Comparison of ENCODE assay signal across 8 cellular contexts in the genomic region with DNA sequence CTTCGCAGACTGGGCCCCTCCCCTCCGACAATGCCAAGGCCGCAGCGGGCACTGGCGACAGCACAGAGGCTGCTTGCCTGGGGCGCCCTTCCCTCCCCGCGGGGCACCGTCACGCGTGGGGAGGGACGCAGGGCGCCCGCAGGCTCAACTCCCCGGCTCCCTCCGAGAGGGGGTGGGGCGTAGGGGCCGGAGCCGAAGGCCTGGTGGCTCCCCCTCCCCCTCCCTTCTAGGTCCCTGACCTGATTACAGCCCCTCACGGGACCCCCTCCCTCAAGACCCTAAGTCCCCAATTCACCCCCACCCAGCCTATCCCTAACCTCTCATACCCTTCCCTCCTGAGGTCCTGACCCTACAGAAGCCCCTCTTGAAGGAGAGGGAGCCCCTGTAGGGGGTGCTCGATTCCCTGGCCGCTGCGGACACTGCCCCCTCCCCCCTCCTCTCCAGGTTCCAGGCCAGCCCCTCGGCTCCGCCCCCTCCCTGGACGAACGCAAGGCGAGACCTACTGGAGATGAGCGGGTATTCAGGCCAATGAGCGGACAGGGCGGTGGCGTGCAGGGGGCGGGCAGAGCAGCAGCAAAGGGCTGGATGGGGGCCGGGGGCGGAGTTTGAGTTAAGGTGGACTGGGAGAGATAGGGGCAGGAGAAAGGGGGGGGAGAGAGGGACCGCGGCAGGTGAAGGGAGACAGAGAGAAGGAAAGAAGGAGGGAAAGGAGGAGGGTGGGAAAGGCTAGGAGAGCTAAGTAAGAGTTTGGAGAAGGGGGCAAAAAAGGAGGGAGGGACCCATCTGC. TPM values are rescaled to one million over a fixed set of nuclear protein-coding genes. Genes with fewer than 3 reads are reported as not detected.
DNase-seq lines count a peak whose midpoint lies in the region; ATAC-seq, FAIRE-seq and TF ChIP-seq lines count a peak whose summit lies in the region.

No MANE protein-coding gene starts in this region.

- peak overlapping the region; percentile 72 for H3K27ac ChIP-seq in keratinocyte (ENCODE audit: control insufficient read depth, insufficient read depth, low read length)

- H3K4me1 Mint-ChIP-seq in central memory CD8-positive, alpha-beta T cell = peaks cover 57% of the 10 kb centered on the region

- H3K4me1 ChIP-seq in keratinocyte (ENCODE audit: control insufficient read depth, extremely low read depth, insufficient read depth, low read length) = peaks cover 41% of the 10 kb centered on the region

- no peaks in the 10 kb centered on the region for H3K27me3 ChIP-seq in keratinocyte (ENCODE audit: control insufficient read depth, extremely low read depth, insufficient read depth, low read length)

- no peaks in the 10 kb centered on the region for H3K27me3 Mint-ChIP-seq in central memory CD8-positive, alpha-beta T cell

- H3K4me3 ChIP-seq in AG04449 (ENCODE audit: low read depth, low read length) = peak overlapping the region; percentile 93
- peak overlapping the region; percentile 76 to 87 (median 83) for H3K4me3 ChIP-seq in keratinocyte (ENCODE audit: control insufficient read depth in 2 of 3, extremely low read depth in 1 of 3, insufficient read depth in 2 of 3, low read depth in 1 of 3, low read length in 3 of 3)

- DNase-seq in AG04449 (ENCODE audit: low read depth, low spot score) (peak; percentile 85), NCI-H446 (lab: John Stamatoyannopoulos, UW) (peak; percentile 99), keratinocyte (ENCODE audit: low read depth, low spot score) (peak; percentile 97)
- peak; percentile 88 to 94 for DNase-seq in central memory CD8-positive, alpha-beta T cell (ENCODE audit: low spot score in 2 of 2)
- peak; percentile 98 for DNase-seq in stimulated activated CD4-positive, alpha-beta T cell treated with anti-CD3 and anti-CD28 coated beads, Interleukin-12 subunit alpha, Interleukin-12 subunit beta, amount 100 ng/mL, for 4 hours

- peak overlapping the region; percentile 87 for H3K4me2 ChIP-seq in keratinocyte (ENCODE audit: control insufficient read depth, extremely low read depth, insufficient read depth, low read depth, low read length)

- peak overlapping the region; percentile 75 for H3K9ac ChIP-seq in keratinocyte (ENCODE audit: control insufficient read depth, extremely low read depth, insufficient read depth, low read length)

- peaks cover 39% of the 10 kb centered on the region for H3K79me2 ChIP-seq in keratinocyte (ENCODE audit: control insufficient read depth, insufficient read depth, low read length)

- ATAC-seq in GM18873 (IDR thresholded peaks at IDR 0.05; ENCODE audit: low FRiP score, unreplicated experiment) (peak; percentile 50), HG03280 (IDR thresholded peaks at IDR 0.05; ENCODE audit: unreplicated experiment) (peak; percentile 59)
- peak; percentile 78 to 81 for ATAC-seq in activated CD4-positive, CD25-positive, alpha-beta regulatory T cell treated with anti-CD3 and anti-CD28 coated beads, Interleukin-2, amount 50 U/mL, for 24 hours
- ATAC-seq in central memory CD8-positive, alpha-beta T cell (replicated peaks; ENCODE audit: extremely low read depth, poor library complexity, severe bottlenecking) = peak; percentile 82

- peak overlapping the region; percentile 54 for H3K27ac Mint-ChIP-seq in central memory CD8-positive, alpha-beta T cell (ENCODE audit: low read depth)

- H4K20me1 ChIP-seq in keratinocyte (ENCODE audit: control insufficient read depth, extremely low read depth, insufficient read depth, low read length) = no peaks in the 10 kb centered on the region

- H2AFZ ChIP-seq in keratinocyte (ENCODE audit: control insufficient read depth, low read length) = peak overlapping the region; percentile 90

- peak; percentile 60 for TF ChIP-seq CTCF in AG04449 (IDR thresholded peaks at IDR 0.05; ENCODE audit: insufficient read depth, low read length, missing control alignments)
- TF ChIP-seq CTCF in keratinocyte (optimal IDR thresholded peaks at IDR 0.05 in 1 of 3, IDR thresholded peaks at IDR 0.05 in 1 of 3, conservative IDR thresholded peaks at IDR 0.05 in 1 of 3; ENCODE audit: extremely low read depth in 1 of 3, insufficient read depth in 2 of 3, low read length in 3 of 3) = peak in 1 of 3 experiments; percentile 50

- H3K9me1 ChIP-seq in keratinocyte (ENCODE audit: control insufficient read depth, extremely low read depth, insufficient read depth, low read length) = no peaks in the 10 kb centered on the region

- CTCF ChIA-PET in AG04449 (lab: Yijun Ruan, JAX) = interaction anchor here (0.6 to 17.2 kb wide), 11 partner anchors 17 to 171 kb away, joined by 3 to 244 read pairs (median 3); partner anchors contain the start of genes FLAD1, KRTCAP2 and PYGO2

- no peaks in the 10 kb centered on the region for H3K9me3 ChIP-seq in keratinocyte (ENCODE audit: control insufficient read depth, low read depth, low read length)

- H3K36me3 Mint-ChIP-seq in central memory CD8-positive, alpha-beta T cell (ENCODE audit: insufficient read depth) = peaks cover 10% of the 10 kb centered on the region

- dilution Hi-C loops in keratinocyte (cut with MboI; ENCODE audit: extremely low pct_ligation_motif_present, low sequenced_read_pairs) = no loop called here

- H3K9me3 Mint-ChIP-seq in central memory CD8-positive, alpha-beta T cell = no peaks in the 10 kb centered on the region

- H3K36me3 ChIP-seq in keratinocyte (ENCODE audit: control insufficient read depth in 2 of 2, extremely low read depth in 1 of 2, insufficient read depth in 2 of 2, low read length in 2 of 2) = peaks cover under 1 to 7% of the 10 kb centered on the region in 2 experiments

- FAIRE-seq in keratinocyte (lab: Jason Lieb, UNC) = no peak

- POLR2A ChIA-PET in AG04449 (lab: Yijun Ruan, JAX) = interaction anchor here (0.6 to 1.9 kb wide), 4 partner anchors 8 to 308 kb away, joined by 3 to 7 read pairs (median 3); partner anchors contain the start of genes LENEP and SHC1

- peak overlapping the region; percentile 94 for H3K4me3 Mint-ChIP-seq in central memory CD8-positive, alpha-beta T cell

RNA-seq across cellular contexts. Expression of gene ZBTB7B, which starts 0.7 kb away (rescaled TPM):
- polyA plus RNA-seq in keratinocyte = 15.3 to 51.8 TPM (median 20.9 TPM) in 3 replicates
- polyA plus RNA-seq in keratinocyte (2011; ENCODE audit: low read depth) = 13.9 TPM
- 15.2 and 26.3 TPM in 2 replicates for polyA plus RNA-seq in keratinocyte (2011; cell fraction: cytosol; rRNA removed)
- 54.4 and 57.6 TPM in 2 replicates for polyA plus RNA-seq in keratinocyte (2011; cell fraction: nucleus; rRNA removed)
- polyA plus RNA-seq in keratinocyte (2012; ENCODE audit: low replicate concordance) = 21.0 and 51.7 TPM in 2 replicates
- polyA minus RNA-seq in keratinocyte = 21.3 to 40.8 TPM (median 37.0 TPM) in 3 replicates
- polyA minus RNA-seq in keratinocyte (2011; cell fraction: cytosol; rRNA and poly(A)+ RNA removed) = 72.1 TPM
- 40.6 and 48.0 TPM in 2 replicates for polyA minus RNA-seq in keratinocyte (2011; cell fraction: nucleus; rRNA and poly(A)+ RNA removed)

RNA-seq across cellular contexts. Expression of gene LENEP, which starts 8.5 kb away (rescaled TPM):
- not detected in 3 replicates for polyA plus RNA-seq in keratinocyte
- polyA plus RNA-seq in keratinocyte (2011; ENCODE audit: low read depth) = not detected
- polyA plus RNA-seq in keratinocyte (2011; cell fraction: cytosol; rRNA removed) = not detected in 2 replicates
- polyA plus RNA-seq in keratinocyte (2011; cell fraction: nucleus; rRNA removed) = 0.51 TPM in 1 of 2 replicates, not detected in the other
- polyA plus RNA-seq in keratinocyte (2012; ENCODE audit: low replicate concordance) = not detected in 2 replicates
- polyA minus RNA-seq in keratinocyte = 1.2 to 1.5 TPM in 2 of 3 replicates, not detected in the other
- polyA minus RNA-seq in keratinocyte (2011; cell fraction: cytosol; rRNA and poly(A)+ RNA removed) = not detected
- polyA minus RNA-seq in keratinocyte (2011; cell fraction: nucleus; rRNA and poly(A)+ RNA removed) = not detected in 2 replicates

RNA-seq across cellular contexts. Expression of gene FLAD1, which starts 18.7 kb away (rescaled TPM):
- 44.7 to 101 TPM (median 51.4 TPM) in 3 replicates for polyA plus RNA-seq in keratinocyte
- polyA plus RNA-seq in keratinocyte (2011; ENCODE audit: low read depth) = 39.1 TPM
- polyA plus RNA-seq in keratinocyte (2011; cell fraction: cytosol; rRNA removed) = 46.5 and 61.9 TPM in 2 replicates
- 99.8 and 124 TPM in 2 replicates for polyA plus RNA-seq in keratinocyte (2011; cell fraction: nucleus; rRNA removed)
- 54.2 and 66.7 TPM in 2 replicates for polyA plus RNA-seq in keratinocyte (2012; ENCODE audit: low replicate concordance)
- 68.7 to 133 TPM (median 68.8 TPM) in 3 replicates for polyA minus RNA-seq in keratinocyte
- polyA minus RNA-seq in keratinocyte (2011; cell fraction: cytosol; rRNA and poly(A)+ RNA removed) = 74.1 TPM
- polyA minus RNA-seq in keratinocyte (2011; cell fraction: nucleus; rRNA and poly(A)+ RNA removed) = 39.9 and 40.5 TPM in 2 replicates

RNA-seq across cellular contexts. Expression of gene CKS1B, which starts 27.4 kb away (rescaled TPM):
- 133 to 300 TPM (median 217 TPM) in 3 replicates for polyA plus RNA-seq in keratinocyte
- polyA plus RNA-seq in keratinocyte (2011; ENCODE audit: low read depth) = 8.8 TPM
- 204 and 245 TPM in 2 replicates for polyA plus RNA-seq in keratinocyte (2011; cell fraction: cytosol; rRNA removed)
- polyA plus RNA-seq in keratinocyte (2011; cell fraction: nucleus; rRNA removed) = 66.6 and 66.9 TPM in 2 replicates
- polyA plus RNA-seq in keratinocyte (2012; ENCODE audit: low replicate concordance) = 78.8 and 129 TPM in 2 replicates
- polyA minus RNA-seq in keratinocyte = 75.8 to 128 TPM (median 83.8 TPM) in 3 replicates
- polyA minus RNA-seq in keratinocyte (2011; cell fraction: cytosol; rRNA and poly(A)+ RNA removed) = 44.7 TPM
- 10.4 and 19.9 TPM in 2 replicates for polyA minus RNA-seq in keratinocyte (2011; cell fraction: nucleus; rRNA and poly(A)+ RNA removed)

RNA-seq across cellular contexts. Expression of gene SHC1, which starts 31.3 kb away (rescaled TPM):
- polyA plus RNA-seq in keratinocyte = 245 to 385 TPM (median 272 TPM) in 3 replicates
- polyA plus RNA-seq in keratinocyte (2011; ENCODE audit: low read depth) = 41.9 TPM
- 316 and 399 TPM in 2 replicates for polyA plus RNA-seq in keratinocyte (2011; cell fraction: cytosol; rRNA removed)
- polyA plus RNA-seq in keratinocyte (2011; cell fraction: nucleus; rRNA removed) = 637 and 800 TPM in 2 replicates
- polyA plus RNA-seq in keratinocyte (2012; ENCODE audit: low replicate concordance) = 195 and 241 TPM in 2 replicates
- polyA minus RNA-seq in keratinocyte = 280 to 465 TPM (median 409 TPM) in 3 replicates
- polyA minus RNA-seq in keratinocyte (2011; cell fraction: cytosol; rRNA and poly(A)+ RNA removed) = 214 TPM
- 152 and 244 TPM in 2 replicates for polyA minus RNA-seq in keratinocyte (2011; cell fraction: nucleus; rRNA and poly(A)+ RNA removed)

Comparison
In these comparisons a context has a peak if more than half of its experiments do, and no peak if none do; other contexts are left out.
1. Peak in every context shown above with its lines: DNase-seq, ATAC-seq, H3K4me3 ChIP-seq and H3K27ac ChIP-seq.